ENCODE assay signal across 15 cellular contexts in the genomic region with DNA sequence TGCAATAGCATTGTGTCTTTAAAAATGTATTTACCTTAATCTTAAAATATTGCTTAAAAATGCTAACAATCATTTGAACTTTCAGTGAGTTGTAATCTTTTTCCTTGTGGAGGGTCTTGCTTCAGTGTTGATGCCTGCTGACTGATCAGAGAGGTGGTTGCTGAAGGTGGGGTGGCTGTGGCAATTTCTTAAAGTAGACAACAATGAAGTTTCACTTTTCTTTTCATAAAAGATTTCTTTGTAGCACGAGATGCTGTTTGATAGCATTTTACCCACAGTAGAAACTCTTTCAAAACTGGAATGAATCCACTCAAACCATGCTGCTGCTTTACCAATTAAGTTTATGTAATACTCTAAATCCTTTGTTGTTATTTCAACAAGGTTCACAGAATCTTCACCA. TPM values are rescaled to one million over a fixed set of nuclear protein-coding genes. Genes with fewer than 3 reads are reported as not detected.
A peak's percentile ranks its signal among the peaks of the same experiment; 100 is the strongest.
DNase-seq lines count a peak whose midpoint lies in the region; ATAC-seq and TF ChIP-seq lines count a peak whose summit lies in the region.
"Had no signal": no experiment of that assay in that cellular context is flagged by ENCODE, and none has a peak within 500 bp of the region (broad histone marks: within the 10 kb centered on the region; RNA-seq: fewer than 3 reads in every experiment).

No MANE protein-coding gene starts in this region.

- H3K9me3 Mint-ChIP-seq in T-helper 1 cell treated with Interleukin-12 subunit alpha and Interleukin-12 subunit beta and Interleukin-4 antibody, amounts not matched to agents 30 μg/mL and 1 μg/mL, for 36 hours = no peaks in the 10 kb centered on the region
- H3K9me3 Mint-ChIP-seq: endodermal cell had no signal

- H3K36me3 ChIP-seq in thymus (ENCODE audit: control insufficient read depth, insufficient read depth) = no peaks in the 10 kb centered on the region
- H3K36me3 ChIP-seq: BE2C had no signal

- peak; percentile 3 to 15 for DNase-seq in stimulated activated CD4-positive, alpha-beta T cell treated with anti-CD3 and anti-CD28 coated beads, Interleukin-4, amount 100 ng/mL, for 4 hours
- no peak for DNase-seq in stimulated activated CD4-positive, alpha-beta T cell treated with anti-CD3 and anti-CD28 coated beads, Interleukin-2, amount 100 ng/mL, for 48 hours
- DNase-seq in dorsolateral prefrontal cortex (no peak), globus pallidus (ENCODE audit: low spot score) (no peak), cerebellum (ENCODE audit: low spot score) (no peak)
- DNase-seq: BE2C, endodermal cell, GDM1, glutamatergic neuron, left colon, NCI-H1417 treated with DMSO at 0.1 percent for 48 hours, NCI-H82 had no signal

- intact Hi-C loops in dorsolateral prefrontal cortex (cut with DNase I) = no loop called here

- 6% methylated on average over 1 of the region's 1 CpG for WGBS in thymus

- peak overlapping the region; percentile 86 for H3K4me3 Mint-ChIP-seq in T-helper 1 cell treated with Interleukin-12 subunit alpha and Interleukin-12 subunit beta and Interleukin-4 antibody, amounts not matched to agents 30 μg/mL and 1 μg/mL, for 36 hours
- H3K4me3 Mint-ChIP-seq: endodermal cell had no signal

- no peak for TF ChIP-seq CTCF in dorsolateral prefrontal cortex (IDR thresholded peaks at IDR 0.05 in 54 of 56, conservative IDR thresholded peaks at IDR 0.05 in 2 of 56; ENCODE audit: low read depth in 1 of 56, partially characterized antibody in 56 of 56)

- H3K4me3 ChIP-seq in dorsolateral prefrontal cortex (peak overlapping the region in 1 of 59 donors; percentile 3), thymus (ENCODE audit: low read length) (no peak overlapping the region)

- peaks cover 35% of the 10 kb centered on the region for H3K4me1 Mint-ChIP-seq in T-helper 1 cell treated with Interleukin-12 subunit alpha and Interleukin-12 subunit beta and Interleukin-4 antibody, amounts not matched to agents 30 μg/mL and 1 μg/mL, for 36 hours (ENCODE audit: low read depth)

- peak overlapping the region; percentile 75 for H3K27ac Mint-ChIP-seq in T-helper 1 cell treated with Interleukin-12 subunit alpha and Interleukin-12 subunit beta and Interleukin-4 antibody, amounts not matched to agents 30 μg/mL and 1 μg/mL, for 36 hours
- H3K27ac Mint-ChIP-seq: endodermal cell had no signal

- H3K27me3 Mint-ChIP-seq in T-helper 1 cell treated with Interleukin-12 subunit alpha and Interleukin-12 subunit beta and Interleukin-4 antibody, amounts not matched to agents 30 μg/mL and 1 μg/mL, for 36 hours (ENCODE audit: low read depth) = no peaks in the 10 kb centered on the region

- no peaks in the 10 kb centered on the region for H3K9me3 ChIP-seq in thymus (ENCODE audit: control insufficient read depth)
- H3K9me3 ChIP-seq: BE2C had no signal

- peaks cover 12% of the 10 kb centered on the region for H3K36me3 Mint-ChIP-seq in T-helper 1 cell treated with Interleukin-12 subunit alpha and Interleukin-12 subunit beta and Interleukin-4 antibody, amounts not matched to agents 30 μg/mL and 1 μg/mL, for 36 hours (ENCODE audit: low read depth)

- ATAC-seq in HG03469 (IDR thresholded peaks at IDR 0.05; ENCODE audit: unreplicated experiment) = no peak
- ATAC-seq: left colon had no signal

- peaks cover 37% of the 10 kb centered on the region for H3K4me1 ChIP-seq in thymus (ENCODE audit: control insufficient read depth, insufficient read depth, low read length)
- H3K4me1 ChIP-seq: BE2C had no signal

- H3K27ac ChIP-seq in dorsolateral prefrontal cortex (peak overlapping the region in 48 of 59 donors; percentile 3 to 85 (median 67)), thymus (ENCODE audit: low read depth) (peak overlapping the region; percentile 25)

- H3K27me3 ChIP-seq in dorsolateral prefrontal cortex (no peaks in the 10 kb centered on the region), thymus (ENCODE audit: control insufficient read depth, insufficient read depth) (no peaks in the 10 kb centered on the region)
- H3K27me3 ChIP-seq: BE2C had no signal

RNA-seq across cellular contexts. Expression of gene NR3C1, which starts 50.8 kb away (rescaled TPM):
- 100 to 1,000 TPM in 18 of 120 experiments, 10 to 100 TPM in 102; 56.9 to 114 (median 87.8) TPM for total RNA-seq in dorsolateral prefrontal cortex
- polyA plus RNA-seq in thymus = 62.3 TPM
- 35.9 TPM for total RNA-seq in cerebellum

Comparison
In these comparisons a context has a peak if more than half of its experiments do, and no peak if none do; other contexts are left out.
1. DNase-seq: peak in stimulated activated CD4-positive, alpha-beta T cell treated with anti-CD3 and anti-CD28 coated beads, Interleukin-4, amount 100 ng/mL, for 4 hours (2 of 2); none in stimulated activated CD4-positive, alpha-beta T cell treated with anti-CD3 and anti-CD28 coated beads, Interleukin-2, amount 100 ng/mL, for 48 hours (0 of 2), dorsolateral prefrontal cortex (0 of 10), globus pallidus (single experiment) and cerebellum (single experiment).